ENCODE assay signal across 8 cellular contexts in genomic region chr16:66924527-66925321, GRCh38. TPM values are rescaled to one million over a fixed set of nuclear protein-coding genes. Genes with fewer than 3 reads are reported as not detected.
DNase-seq lines count a peak whose midpoint lies in the region; ATAC-seq and TF ChIP-seq lines count a peak whose summit lies in the region.

No MANE protein-coding gene starts in this region.

- no peaks in the 10 kb centered on the region for H3K4me1 Mint-ChIP-seq in type B pancreatic cell (ENCODE audit: unreplicated experiment)

- DNase-seq in WERI-Rb-1 (peak; percentile 67), type B pancreatic cell (ENCODE audit: extremely low spot score, unreplicated experiment) (no peak)

- H3K79me2 ChIP-seq in ACC112 (ENCODE audit: control insufficient read depth, insufficient read depth, low read length, unreplicated experiment) = no peaks in the 10 kb centered on the region

- no peaks in the 10 kb centered on the region for H3K9me3 Mint-ChIP-seq in type B pancreatic cell

- TF ChIP-seq CTCF in WERI-Rb-1 (IDR thresholded peaks at IDR 0.05; ENCODE audit: low read depth, low read length) (peak; percentile 68), type B pancreatic cell (conservative IDR thresholded peaks at IDR 0.05) (peak; percentile 63)

- H3K4me1 ChIP-seq in ACC112 (ENCODE audit: control insufficient read depth, insufficient read depth, low read length, unreplicated experiment) (peaks cover 47% of the 10 kb centered on the region), ectodermal cell (ENCODE audit: control insufficient read depth, insufficient read depth, low read length) (peaks cover 14% of the 10 kb centered on the region), mucosa of rectum (ENCODE audit: control insufficient read depth in 2 of 2, insufficient read depth in 2 of 2, low read length in 2 of 2) (peaks cover 16 to 18% of the 10 kb centered on the region in 2 donors)

- no peaks in the 10 kb centered on the region for H3K9me3 ChIP-seq in WERI-Rb-1 (ENCODE audit: severe bottlenecking)
- H3K9me3 ChIP-seq in ectodermal cell (ENCODE audit: control insufficient read depth, low read length) = no peaks in the 10 kb centered on the region
- H3K9me3 ChIP-seq in mucosa of rectum (ENCODE audit: control insufficient read depth in 2 of 2, low read length in 2 of 2) = no peaks in the 10 kb centered on the region

- H3K27me3 ChIP-seq in ACC112 (ENCODE audit: insufficient read depth, low read length) = peaks cover 25% of the 10 kb centered on the region
- H3K27me3 ChIP-seq in WERI-Rb-1 (ENCODE audit: insufficient read depth, low read depth, severe bottlenecking) = no peaks in the 10 kb centered on the region
- H3K27me3 ChIP-seq in ectodermal cell (ENCODE audit: control insufficient read depth, insufficient read depth, low read length, poor library complexity, severe bottlenecking) = peaks cover 49% of the 10 kb centered on the region
- peaks cover 3 to 14% of the 10 kb centered on the region in 2 donors for H3K27me3 ChIP-seq in mucosa of rectum (ENCODE audit: control insufficient read depth in 2 of 2, insufficient read depth in 2 of 2, low read length in 2 of 2)

- ATAC-seq in GM19351 (IDR thresholded peaks at IDR 0.05; ENCODE audit: unreplicated experiment) = peak; percentile 43
- no peak for ATAC-seq in GM18907 (IDR thresholded peaks at IDR 0.05; ENCODE audit: unreplicated experiment)
- ATAC-seq in GM18870 (IDR thresholded peaks at IDR 0.05; ENCODE audit: unreplicated experiment) = no peak

- no peaks in the 10 kb centered on the region for H3K36me3 ChIP-seq in ACC112 (ENCODE audit: insufficient read depth, low read length)
- H3K36me3 ChIP-seq in WERI-Rb-1 = peaks cover 36% of the 10 kb centered on the region
- H3K36me3 ChIP-seq in ectodermal cell (ENCODE audit: control insufficient read depth, insufficient read depth, low read length) = no peaks in the 10 kb centered on the region
- H3K36me3 ChIP-seq in mucosa of rectum (ENCODE audit: control insufficient read depth in 2 of 2, insufficient read depth in 2 of 2, low read length in 2 of 2) = no peaks in the 10 kb centered on the region

- peaks cover 64% of the 10 kb centered on the region for H3K27me3 Mint-ChIP-seq in type B pancreatic cell

- no peak overlapping the region for H3K27ac Mint-ChIP-seq in type B pancreatic cell

- H3K27ac ChIP-seq in ACC112 (ENCODE audit: low read depth, low read length) (no peak overlapping the region), WERI-Rb-1 (peak overlapping the region; percentile 78), ectodermal cell (ENCODE audit: insufficient read depth, low read depth, low read length, poor library complexity, severe bottlenecking) (no peak overlapping the region), mucosa of rectum (ENCODE audit: low read depth in 2 of 2, low read length in 2 of 2) (peak overlapping the region; percentile 43 to 50)

- H3K4me3 Mint-ChIP-seq in type B pancreatic cell = no peak overlapping the region

- peaks cover 3% of the 10 kb centered on the region for H3K36me3 Mint-ChIP-seq in type B pancreatic cell

- WGBS in ectodermal cell, 2 experiments = 7 to 8% methylated on average over 71 of the region's 72 CpGs

- H3K9ac ChIP-seq in mucosa of rectum (ENCODE audit: low read depth in 1 of 2, low read length in 2 of 2) = peak overlapping the region; percentile 24 to 61

- peak overlapping the region; percentile 37 for H2AFZ ChIP-seq in ACC112 (ENCODE audit: low read length, unreplicated experiment)

- H3K4me3 ChIP-seq in ACC112 (ENCODE audit: low read depth, low read length) = peak overlapping the region; percentile 55
- H3K4me3 ChIP-seq in WERI-Rb-1 (ENCODE audit: low read depth, low read length) = peak overlapping the region; percentile 71
- H3K4me3 ChIP-seq in ectodermal cell (ENCODE audit: insufficient read depth, low read depth, low read length) = peak overlapping the region; percentile 23
- peak overlapping the region; percentile 48 to 57 for H3K4me3 ChIP-seq in mucosa of rectum (ENCODE audit: low read length in 2 of 2)

RNA-seq across cellular contexts. Expression of gene RRAD, which starts 0.6 kb away (rescaled TPM):
- 0.56 TPM for polyA plus RNA-seq in ectodermal cell (2013, experiment 1 of 4)
- 0.52 TPM for polyA plus RNA-seq in ectodermal cell (2013, experiment 2 of 4)
- 0.48 TPM for polyA plus RNA-seq in ectodermal cell (2013, experiment 3 of 4)
- 0.41 TPM for polyA plus RNA-seq in ectodermal cell (2013, experiment 4 of 4)
- total RNA-seq in type B pancreatic cell (ENCODE audit: low replicate concordance) = 1.3 and 2.5 TPM in 2 replicates

RNA-seq across cellular contexts. Expression of gene CDH16, which starts 6.0 kb away (rescaled TPM):
- polyA plus RNA-seq in ectodermal cell (2013, experiment 1 of 4) = not detected
- not detected for polyA plus RNA-seq in ectodermal cell (2013, experiment 2 of 4)
- not detected for polyA plus RNA-seq in ectodermal cell (2013, experiment 3 of 4)
- not detected for polyA plus RNA-seq in ectodermal cell (2013, experiment 4 of 4)
- total RNA-seq in type B pancreatic cell (ENCODE audit: low replicate concordance) = 0.55 and 1.7 TPM in 2 replicates

RNA-seq across cellular contexts. Expression of gene CIAO2B, which starts 9.5 kb away (rescaled TPM):
- 80.2 TPM for polyA plus RNA-seq in ectodermal cell (2013, experiment 1 of 4)
- 75.7 TPM for polyA plus RNA-seq in ectodermal cell (2013, experiment 2 of 4)
- polyA plus RNA-seq in ectodermal cell (2013, experiment 3 of 4) = 67.4 TPM
- polyA plus RNA-seq in ectodermal cell (2013, experiment 4 of 4) = 84.1 TPM
- total RNA-seq in type B pancreatic cell (ENCODE audit: low replicate concordance) = 71.3 and 74.2 TPM in 2 replicates

RNA-seq across cellular contexts. Expression of gene CES2, which starts 10.6 kb away (rescaled TPM):
- 18.8 TPM for polyA plus RNA-seq in ectodermal cell (2013, experiment 1 of 4)
- 22.4 TPM for polyA plus RNA-seq in ectodermal cell (2013, experiment 2 of 4)
- 15.6 TPM for polyA plus RNA-seq in ectodermal cell (2013, experiment 3 of 4)
- polyA plus RNA-seq in ectodermal cell (2013, experiment 4 of 4) = 15.7 TPM
- total RNA-seq in type B pancreatic cell (ENCODE audit: low replicate concordance) = 44.9 and 54.1 TPM in 2 replicates

RNA-seq across cellular contexts. Expression of gene CES3, which starts 36.3 kb away (rescaled TPM):
- 12.7 TPM for polyA plus RNA-seq in ectodermal cell (2013, experiment 1 of 4)
- 10.5 TPM for polyA plus RNA-seq in ectodermal cell (2013, experiment 2 of 4)
- 10.8 TPM for polyA plus RNA-seq in ectodermal cell (2013, experiment 3 of 4)
- polyA plus RNA-seq in ectodermal cell (2013, experiment 4 of 4) = 8.7 TPM
- total RNA-seq in type B pancreatic cell (ENCODE audit: low replicate concordance) = 0.48 and 1.1 TPM in 2 replicates

Comparison
In these comparisons a context has a peak if more than half of its experiments do, and no peak if none do; other contexts are left out.
1. H3K27ac ChIP-seq: peak in WERI-Rb-1 (single experiment) and mucosa of rectum (2 of 2); none in ACC112 (single experiment) and ectodermal cell (single experiment).
2. Peak in every context shown above with its lines, with median percentiles within 50 percentile points of each other: H3K4me3 ChIP-seq.